ENCODE assay signal across 28 cellular contexts in the genomic region with DNA sequence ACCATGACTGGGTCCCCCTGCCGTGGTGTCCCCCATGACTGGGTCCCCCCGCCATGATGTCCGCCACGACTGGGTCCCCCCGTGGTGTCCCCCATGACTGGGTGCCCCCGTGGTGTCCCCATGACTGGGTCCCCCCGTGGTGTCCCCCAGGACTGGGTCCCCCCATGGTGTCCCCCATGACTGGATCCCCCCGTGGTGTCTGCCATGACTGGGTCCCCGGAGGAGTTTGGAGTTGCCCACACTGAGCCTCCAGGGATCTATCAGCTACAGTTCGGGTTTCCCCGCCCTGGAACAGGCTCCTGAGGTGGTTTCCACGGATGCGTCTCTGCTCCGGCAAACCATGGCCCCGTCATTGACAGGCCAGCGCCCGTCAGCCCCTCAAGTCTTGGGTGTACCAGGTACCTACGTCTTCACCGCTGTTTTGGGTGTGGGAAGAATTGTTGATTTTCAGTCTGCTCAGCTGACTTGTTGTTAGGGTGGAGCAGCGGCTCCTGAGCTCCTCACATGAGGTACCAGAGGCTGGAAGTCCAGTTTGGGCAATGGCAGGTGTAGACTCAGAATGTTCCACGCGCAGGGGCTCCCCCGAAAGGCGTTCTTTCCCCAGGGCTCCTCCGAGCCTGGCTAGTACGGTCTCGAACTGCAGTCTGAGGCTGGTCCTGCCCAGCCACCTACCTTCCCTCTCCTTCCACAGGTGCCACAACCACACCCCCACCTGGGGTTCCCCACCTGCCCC. TPM values are rescaled to one million over a fixed set of nuclear protein-coding genes. Genes with fewer than 3 reads are reported as not detected.
"Had no signal": no experiment of that assay in that cellular context is flagged by ENCODE, and none has a peak within 500 bp of the region (broad histone marks: within the 10 kb centered on the region; RNA-seq: fewer than 3 reads in every experiment).

No MANE protein-coding gene starts in this region.

- H3K27me3 ChIP-seq: colonic mucosa, neutrophil, right lobe of liver had no signal

- DNase-seq: activated CD4-positive, alpha-beta memory T cell treated with anti-CD3 and anti-CD28 coated beads, Interleukin-2, amount 10 ng/mL, durations not matched to agents 7 days and 5 days; activated CD4-positive, alpha-beta T cell treated with anti-CD3 and anti-CD28 coated beads, Interleukin-2, amount 10 ng/mL, durations not matched to agents 24 days and 14 days; colonic mucosa; effector CD4-positive, alpha-beta T cell; left cardiac atrium; naive thymus-derived CD4-positive, alpha-beta T cell; small intestine; stimulated activated CD4-positive, alpha-beta T cell treated with anti-CD3 and anti-CD28 coated beads, Interleukin-15, amount 100 ng/mL, for 24 hours; stimulated activated CD4-positive, alpha-beta T cell treated with anti-CD3 and anti-CD28 coated beads, Interleukin-2, amount 100 ng/mL, for 48 hours; stimulated activated CD8-positive, alpha-beta memory T cell treated with anti-CD3 and anti-CD28 coated beads, Interleukin-4, amount 100 ng/mL, for 48 hours; stimulated activated naive CD4-positive, alpha-beta T cell had no signal

- H3K27ac ChIP-seq: adrenal gland, colonic mucosa, heart left ventricle, lower lobe of right lung, neutrophil, parathyroid adenoma, right lobe of liver, VCaP had no signal

- H3K9me3 Mint-ChIP-seq: activated CD4-positive, alpha-beta T cell treated with anti-CD3 and anti-CD28 coated beads, Interleukin-2, amount 10 ng/mL, durations not matched to agents 24 days and 14 days; activated T-helper 17 cell treated with anti-CD3 and anti-CD28 coated beads, Interleukin-2, amount 50 U/mL, for 72 hours; central memory CD8-positive, alpha-beta T cell; T-helper 2 cell treated with Interferon-gamma antibody and Interleukin-4, amounts not matched to agents 5 μg/mL and 100 μg/mL, for 36 hours had no signal

- H3K4me3 Mint-ChIP-seq: activated CD4-positive, alpha-beta memory T cell treated with anti-CD3 and anti-CD28 coated beads, Interleukin-2, amount 10 ng/mL, durations not matched to agents 7 days and 5 days; activated CD4-positive, alpha-beta T cell treated with anti-CD3 and anti-CD28 coated beads, Interleukin-2, amount 10 ng/mL, durations not matched to agents 24 days and 14 days; activated naive CD8-positive, alpha-beta T cell; activated T-helper 17 cell treated with anti-CD3 and anti-CD28 coated beads, Interleukin-2, amount 50 U/mL, for 72 hours; central memory CD8-positive, alpha-beta T cell; naive thymus-derived CD4-positive, alpha-beta T cell; T-helper 2 cell treated with Interferon-gamma antibody and Interleukin-4, amounts not matched to agents 5 μg/mL and 100 μg/mL, for 36 hours had no signal

- H2AFZ ChIP-seq: parathyroid adenoma had no signal

- H3K9me3 ChIP-seq: adrenal gland, colonic mucosa, heart left ventricle, lower lobe of right lung, neutrophil, right lobe of liver had no signal

- H3K27me3 Mint-ChIP-seq: activated CD4-positive, alpha-beta memory T cell treated with anti-CD3 and anti-CD28 coated beads, Interleukin-2, amount 10 ng/mL, durations not matched to agents 7 days and 5 days; activated CD4-positive, alpha-beta T cell treated with anti-CD3 and anti-CD28 coated beads, Interleukin-2, amount 10 ng/mL, durations not matched to agents 24 days and 14 days had no signal

- H3K36me3 ChIP-seq: adrenal gland, colonic mucosa, heart left ventricle, lower lobe of right lung, neutrophil, right lobe of liver had no signal

- H3K36me3 Mint-ChIP-seq: activated naive CD8-positive, alpha-beta T cell had no signal

- H3K9ac ChIP-seq: parathyroid adenoma had no signal

- H3K4me1 ChIP-seq: adrenal gland, colonic mucosa, heart left ventricle, lower lobe of right lung, parathyroid adenoma, right lobe of liver had no signal

- ATAC-seq: activated CD4-positive, CD25-positive, alpha-beta regulatory T cell treated with anti-CD3 and anti-CD28 coated beads, Interleukin-2, amount 50 U/mL, for 24 hours; activated T-helper 17 cell treated with anti-CD3 and anti-CD28 coated beads, Interleukin-2, amount 50 U/mL, for 72 hours; heart left ventricle; left cardiac atrium; naive thymus-derived CD4-positive, alpha-beta T cell; SK-N-SH treated with all-trans-retinoic acid at 6 μM for 48 hours had no signal

- H3K79me2 ChIP-seq: parathyroid adenoma had no signal

- H3K27ac Mint-ChIP-seq: activated CD4-positive, alpha-beta memory T cell treated with anti-CD3 and anti-CD28 coated beads, Interleukin-2, amount 10 ng/mL, durations not matched to agents 7 days and 5 days; activated CD4-positive, alpha-beta T cell treated with anti-CD3 and anti-CD28 coated beads, Interleukin-2, amount 10 ng/mL, durations not matched to agents 24 days and 14 days; activated naive CD8-positive, alpha-beta T cell; activated T-helper 17 cell treated with anti-CD3 and anti-CD28 coated beads, Interleukin-2, amount 50 U/mL, for 72 hours; naive thymus-derived CD4-positive, alpha-beta T cell; T-helper 2 cell treated with Interferon-gamma antibody and Interleukin-4, amounts not matched to agents 5 μg/mL and 100 μg/mL, for 36 hours had no signal

- H3K4me1 Mint-ChIP-seq: activated CD4-positive, alpha-beta memory T cell treated with anti-CD3 and anti-CD28 coated beads, Interleukin-2, amount 10 ng/mL, durations not matched to agents 7 days and 5 days; activated CD4-positive, alpha-beta T cell treated with anti-CD3 and anti-CD28 coated beads, Interleukin-2, amount 10 ng/mL, durations not matched to agents 24 days and 14 days; activated T-helper 17 cell treated with anti-CD3 and anti-CD28 coated beads, Interleukin-2, amount 50 U/mL, for 72 hours; central memory CD8-positive, alpha-beta T cell; naive thymus-derived CD4-positive, alpha-beta T cell had no signal

- H3K4me3 ChIP-seq: adrenal gland, colonic mucosa, heart left ventricle, lower lobe of right lung, right lobe of liver had no signal

RNA-seq across cellular contexts. Expression of a gene that starts 41.0 kb away (rescaled TPM):
- total RNA-seq: activated CD4-positive, alpha-beta memory T cell treated with anti-CD3 and anti-CD28 coated beads, Interleukin-2, amount 10 ng/mL, durations not matched to agents 7 days and 5 days; activated CD4-positive, alpha-beta T cell treated with anti-CD3 and anti-CD28 coated beads, Interleukin-2, amount 10 ng/mL, durations not matched to agents 24 days and 14 days; activated T-helper 17 cell treated with anti-CD3 and anti-CD28 coated beads, Interleukin-2, amount 50 U/mL, for 72 hours; colonic mucosa; epithelial cell of proximal tubule; fibroblast of villous mesenchyme; heart left ventricle; left cardiac atrium; lower lobe of right lung; naive thymus-derived CD4-positive, alpha-beta T cell; right lobe of liver; subcutaneous adipose tissue; ureter had no signal
- polyA plus RNA-seq: heart left ventricle; naive thymus-derived CD4-positive, alpha-beta T cell had no signal
